7 cellular contexts compared by ENCODE assay signal in the genomic region with DNA sequence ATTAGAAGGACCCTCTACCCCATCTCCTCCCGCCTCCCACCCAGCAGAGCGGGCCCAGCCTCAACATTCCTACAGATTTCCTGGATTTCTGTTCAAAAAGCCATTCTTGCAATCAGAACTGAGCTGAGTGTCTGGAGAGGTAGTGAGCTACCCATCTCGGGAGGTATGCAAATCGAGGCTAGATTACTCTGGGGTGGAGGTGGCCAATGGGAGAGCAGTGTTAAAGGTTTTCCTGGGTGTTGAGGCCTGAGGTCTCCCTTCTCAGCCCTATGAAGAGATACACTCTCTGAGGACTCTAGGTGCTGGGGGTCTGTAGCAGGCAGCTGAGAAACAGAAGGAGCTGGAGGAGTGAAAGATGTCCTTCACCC. TPM values are rescaled to one million over a fixed set of nuclear protein-coding genes. Genes with fewer than 3 reads are reported as not detected.
"Had no signal": no experiment of that assay in that cellular context is flagged by ENCODE, and none has a peak within 500 bp of the region (broad histone marks: within the 10 kb centered on the region; RNA-seq: fewer than 3 reads in every experiment).

No MANE protein-coding gene starts in this region.

- H3K4me1 ChIP-seq: upper lobe of right lung had no signal

- H3K36me3 ChIP-seq: gastroesophageal sphincter, upper lobe of right lung had no signal

- H3K27ac ChIP-seq: gastroesophageal sphincter, upper lobe of right lung had no signal

- H3K27ac Mint-ChIP-seq: activated CD8-positive, alpha-beta T cell treated with anti-CD3 and anti-CD28 coated beads for 36 hours; stimulated activated naive CD8-positive, alpha-beta T cell treated with anti-CD3 and anti-CD28 coated beads, Interleukin-15, amount 100 ng/mL, for 72 hours; T-helper 1 cell treated with Interleukin-12 subunit alpha and Interleukin-12 subunit beta and Interleukin-4 antibody, amounts not matched to agents 30 μg/mL and 1 μg/mL, for 36 hours had no signal

- H3K9me3 Mint-ChIP-seq: activated CD8-positive, alpha-beta T cell treated with anti-CD3 and anti-CD28 coated beads for 36 hours; activated T-cell treated with anti-CD3 and anti-CD28 coated beads, Interleukin-2, amount 50 U/mL, for 4 hours; stimulated activated naive CD8-positive, alpha-beta T cell treated with anti-CD3 and anti-CD28 coated beads, Interleukin-15, amount 100 ng/mL, for 72 hours; T-helper 1 cell treated with Interleukin-12 subunit alpha and Interleukin-12 subunit beta and Interleukin-4 antibody, amounts not matched to agents 30 μg/mL and 1 μg/mL, for 36 hours had no signal

- H3K4me1 Mint-ChIP-seq: stimulated activated naive CD8-positive, alpha-beta T cell treated with anti-CD3 and anti-CD28 coated beads, Interleukin-15, amount 100 ng/mL, for 72 hours had no signal

- H3K4me3 Mint-ChIP-seq: activated CD8-positive, alpha-beta T cell treated with anti-CD3 and anti-CD28 coated beads for 36 hours; activated T-cell treated with anti-CD3 and anti-CD28 coated beads, Interleukin-2, amount 50 U/mL, for 4 hours; stimulated activated naive CD8-positive, alpha-beta T cell treated with anti-CD3 and anti-CD28 coated beads, Interleukin-15, amount 100 ng/mL, for 72 hours; T-helper 1 cell treated with Interleukin-12 subunit alpha and Interleukin-12 subunit beta and Interleukin-4 antibody, amounts not matched to agents 30 μg/mL and 1 μg/mL, for 36 hours had no signal

- H3K4me3 ChIP-seq: upper lobe of right lung had no signal

- H3K9me3 ChIP-seq: gastroesophageal sphincter, upper lobe of right lung had no signal

RNA-seq across cellular contexts. Expression of a gene that starts 57.0 kb away (rescaled TPM):
- polyA plus RNA-seq: neural cell had no signal
